14 cellular contexts compared by ENCODE assay signal in genomic region chr1:65528104-65528503, GRCh38.
A peak's percentile ranks its signal among the peaks of the same experiment; 100 is the strongest.
DNase-seq lines count a peak whose midpoint lies in the region; ATAC-seq and TF ChIP-seq lines count a peak whose summit lies in the region.
"Had no signal": no experiment of that assay in that cellular context is flagged by ENCODE, and none has a peak within 500 bp of the region (broad histone marks: within the 10 kb centered on the region; RNA-seq: fewer than 3 reads in every experiment).

No MANE protein-coding gene starts in this region.

- ATAC-seq in GM19324 (IDR thresholded peaks at IDR 0.05; ENCODE audit: low FRiP score, unreplicated experiment): no peak

- POLR2A ChIA-PET in HEK293T (lab: Yijun Ruan, JAX): no interaction called here

- H3K9me3 Mint-ChIP-seq in chondrocyte (ENCODE audit: low read depth) (peaks cover 12% of the 10 kb centered on the region), nephron (peaks cover 8% of the 10 kb centered on the region)
- H3K9me3 Mint-ChIP-seq: T-helper 1 cell treated with Interleukin-12 subunit alpha and Interleukin-12 subunit beta and Interleukin-4 antibody, amounts not matched to agents 30 μg/mL and 1 μg/mL, for 36 hours had no signal

- H3K27ac ChIP-seq in ACC112 (ENCODE audit: low read depth, low read length): no peak overlapping the region
- H3K27ac ChIP-seq: BLaER1 treated with 17β-estradiol and CSF1 and Interleukin-3, amounts not matched to agents 10 nM and 100 nM had no signal

- H3K4me3 Mint-ChIP-seq in chondrocyte (ENCODE audit: unreplicated experiment) (no peak overlapping the region), nephron (peak overlapping the region in 1 of 3 experiments; percentile 72)
- H3K4me3 Mint-ChIP-seq: T-helper 1 cell treated with Interleukin-12 subunit alpha and Interleukin-12 subunit beta and Interleukin-4 antibody, amounts not matched to agents 30 μg/mL and 1 μg/mL, for 36 hours had no signal

- H3K4me3 ChIP-seq in ACC112 (ENCODE audit: low read depth, low read length): peak overlapping the region; percentile 85; the same call in 1 of the 2 replicates
- H3K4me3 ChIP-seq: BLaER1 treated with 17β-estradiol and CSF1 and Interleukin-3, amounts not matched to agents 10 nM and 100 nM had no signal

- H3K4me1 ChIP-seq in ACC112 (ENCODE audit: control insufficient read depth, insufficient read depth, low read length, unreplicated experiment): peaks cover 19% of the 10 kb centered on the region
- H3K4me1 ChIP-seq: BLaER1 treated with 17β-estradiol and CSF1 and Interleukin-3, amounts not matched to agents 10 nM and 100 nM had no signal

- no peaks in the 10 kb centered on the region for H3K79me2 ChIP-seq in ACC112 (ENCODE audit: control insufficient read depth, insufficient read depth, low read length, unreplicated experiment)

- TF ChIP-seq CTCF in chondrocyte (IDR thresholded peaks at IDR 0.05) (peak; percentile 67), nephron (IDR thresholded peaks at IDR 0.05; ENCODE audit: unreplicated experiment in 3 of 3) (peak; percentile 21 to 36 (median 22))

- H3K36me3 ChIP-seq in ACC112 (ENCODE audit: insufficient read depth, low read length): 0 out of 2 replicates have a peak, but pooled peaks cover 8% of the 10 kb centered on the region
- H3K36me3 ChIP-seq: BLaER1 treated with 17β-estradiol and CSF1 and Interleukin-3, amounts not matched to agents 10 nM and 100 nM had no signal

- H3K4me1 Mint-ChIP-seq in chondrocyte (ENCODE audit: low read depth) (peaks cover 29% of the 10 kb centered on the region), nephron (peaks cover 11% of the 10 kb centered on the region)

- H3K27me3 Mint-ChIP-seq in chondrocyte (ENCODE audit: low read depth) (peaks cover 9% of the 10 kb centered on the region), nephron (ENCODE audit: low read depth) (peaks cover 47% of the 10 kb centered on the region)

- H3K36me3 Mint-ChIP-seq in chondrocyte (ENCODE audit: low read depth): peaks cover 5% of the 10 kb centered on the region
- peaks cover 3% of the 10 kb centered on the region for H3K36me3 Mint-ChIP-seq in nephron (ENCODE audit: low read depth)

- H3K27ac Mint-ChIP-seq in chondrocyte (ENCODE audit: unreplicated experiment) (no peak overlapping the region), nephron (peak overlapping the region in 1 of 3 experiments; percentile 60)
- H3K27ac Mint-ChIP-seq: T-helper 1 cell treated with Interleukin-12 subunit alpha and Interleukin-12 subunit beta and Interleukin-4 antibody, amounts not matched to agents 30 μg/mL and 1 μg/mL, for 36 hours had no signal

- H3K27me3 ChIP-seq in ACC112 (ENCODE audit: insufficient read depth, low read length): peaks cover 31% of the 10 kb centered on the region
- H3K27me3 ChIP-seq: BLaER1 treated with 17β-estradiol and CSF1 and Interleukin-3, amounts not matched to agents 10 nM and 100 nM had no signal

- DNase-seq in HEK293T (ENCODE audit: extremely low spot score): peak; percentile 28
- DNase-seq in chondrocyte (ENCODE audit: low spot score): no peak
- DNase-seq in NK-92 treated with Interleukin-12 subunit alpha and Interleukin-12 subunit beta, amount 100 ng/mL, for 24 hours (lab: John Stamatoyannopoulos, UW): no peak
- no peak for DNase-seq in NCI-H2081 (lab: John Stamatoyannopoulos, UW)
- no peak for DNase-seq in COLO668 (lab: John Stamatoyannopoulos, UW; ENCODE audit: unreplicated experiment)
- DNase-seq: activated CD4-positive, alpha-beta T cell treated with anti-CD3 and anti-CD28 coated beads, Interleukin-2, amount 50 U/mL, for 48 hours; activated gamma-delta T cell; cerebellar nuclear complex; NCI-H2227 treated with DMSO at 0.1 percent for 48 hours had no signal

- H2AFZ ChIP-seq in ACC112 (ENCODE audit: low read length, unreplicated experiment): no peak overlapping the region

- CTCF ChIA-PET in HEK293T (lab: Yijun Ruan, JAX): no interaction called here

TF ChIP-seq in HEK293T, 16 proteins besides CTCF, POLR2A, EP300 and RAD21:
- TF ChIP-seq ZNF384 (IDR thresholded peaks at IDR 0.05) (peak; percentile 74), BHLHE40 (IDR thresholded peaks at IDR 0.05; ENCODE audit: borderline replicate concordance) (no peak)
TF ChIP-seq in HEK293T: peak in this region for 1.
